In genomic region chr4:112175840-112176239, GRCh38 we compare ENCODE assay signal across 25 cellular contexts.
"Had no signal": no experiment of that assay in that cellular context is flagged by ENCODE, and none has a peak within 500 bp of the region (broad histone marks: within the 10 kb centered on the region; RNA-seq: fewer than 3 reads in every experiment).

No MANE protein-coding gene starts in this region.

- H3K4me1 ChIP-seq: colonic mucosa had no signal

- H3K27ac ChIP-seq: colonic mucosa, SK-N-MC, VCaP had no signal

- H3K4me3 ChIP-seq: colonic mucosa, SK-N-MC had no signal

- DNase-seq: activated CD4-positive, alpha-beta memory T cell treated with anti-CD3 and anti-CD28 coated beads for 36 hours; activated CD4-positive, alpha-beta T cell treated with anti-CD3 and anti-CD28 coated beads, Interleukin-2, amount 10 ng/mL, durations not matched to agents 7 days and 5 days; activated CD4-positive, CD25-positive, alpha-beta regulatory T cell; activated CD8-positive, alpha-beta memory T cell treated with anti-CD3 and anti-CD28 coated beads for 24 hours; activated gamma-delta T cell treated with Interleukin-2 at 50 U/mL for 16 hours; activated naive CD4-positive, alpha-beta T cell treated with anti-CD3 and anti-CD28 coated beads, Interleukin-2, amount 10 ng/mL, durations not matched to agents 7 days and 5 days; activated naive CD8-positive, alpha-beta T cell treated with anti-CD3 and anti-CD28 coated beads for 36 hours; activated T-cell treated with anti-CD3 and anti-CD28 coated beads for 4 hours; activated T-cell treated with anti-CD3 and anti-CD28 coated beads, Interleukin-2, amount 50 U/mL, for 48 hours; caudate nucleus; colonic mucosa; KG1; NCI-H1092; NCI-H1436; NCI-H1694 treated with DMSO at 0.1 percent for 48 hours; NCI-H2029 treated with DMSO at 0.1 percent for 48 hours; NCI-H2171; NCI-H2227 treated with DMSO at 0.1 percent for 48 hours; NCI-H446 treated with DMSO at 0.1 percent for 48 hours; NCI-H524 treated with DMSO at 0.1 percent for 48 hours; NCI-H774; PC-3; T-cell had no signal

- H3K27me3 ChIP-seq: colonic mucosa had no signal

- H3K36me3 ChIP-seq: colonic mucosa had no signal

- ATAC-seq: PC-3 had no signal

- H3K9me3 ChIP-seq: colonic mucosa had no signal
